2 cellular contexts compared by ENCODE assay signal in genomic region chr21:16468191-16468590, GRCh38.
TF ChIP-seq lines count a peak whose summit lies in the region.

No MANE protein-coding gene starts in this region.

TF ChIP-seq in IMR-90, 13 proteins besides CTCF, POLR2A, EP300 and RAD21 (continued from another document):
- TF ChIP-seq RCOR1 (IDR thresholded peaks at IDR 0.05; ENCODE audit: insufficient replicate concordance, low read length), result no peak
- no peak for TF ChIP-seq CHD1 (IDR thresholded peaks at IDR 0.05; ENCODE audit: low read depth, low read length)
- no peak for TF ChIP-seq USF2 (IDR thresholded peaks at IDR 0.05; ENCODE audit: low read depth, low read length)
- no peak for TF ChIP-seq CEBPB (IDR thresholded peaks at IDR 0.05; ENCODE audit: low read depth, low read length)
- TF ChIP-seq, protein P1, sequence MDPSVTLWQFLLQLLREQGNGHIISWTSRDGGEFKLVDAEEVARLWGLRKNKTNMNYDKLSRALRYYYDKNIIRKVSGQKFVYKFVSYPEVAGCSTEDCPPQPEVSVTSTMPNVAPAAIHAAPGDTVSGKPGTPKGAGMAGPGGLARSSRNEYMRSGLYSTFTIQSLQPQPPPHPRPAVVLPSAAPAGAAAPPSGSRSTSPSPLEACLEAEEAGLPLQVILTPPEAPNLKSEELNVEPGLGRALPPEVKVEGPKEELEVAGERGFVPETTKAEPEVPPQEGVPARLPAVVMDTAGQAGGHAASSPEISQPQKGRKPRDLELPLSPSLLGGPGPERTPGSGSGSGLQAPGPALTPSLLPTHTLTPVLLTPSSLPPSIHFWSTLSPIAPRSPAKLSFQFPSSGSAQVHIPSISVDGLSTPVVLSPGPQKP (IDR thresholded peaks at IDR 0.05; ENCODE audit: borderline replicate concordance, low read depth, low read length), result no peak
- TF ChIP-seq FOS (IDR thresholded peaks at IDR 0.05; ENCODE audit: low read depth, low read length), result no peak
- no peak for TF ChIP-seq MAFK (IDR thresholded peaks at IDR 0.05; ENCODE audit: low read depth, low read length)
- no peak for TF ChIP-seq MXI1 (IDR thresholded peaks at IDR 0.05; ENCODE audit: borderline replicate concordance, low read depth, low read length)
- no peak for TF ChIP-seq BHLHE40 (IDR thresholded peaks at IDR 0.05; ENCODE audit: low read depth, low read length)

TF ChIP-seq in endothelial cell of umbilical vein, 7 proteins besides CTCF, POLR2A, EP300 and RAD21 (continued from another document):
- TF ChIP-seq, protein P2, sequence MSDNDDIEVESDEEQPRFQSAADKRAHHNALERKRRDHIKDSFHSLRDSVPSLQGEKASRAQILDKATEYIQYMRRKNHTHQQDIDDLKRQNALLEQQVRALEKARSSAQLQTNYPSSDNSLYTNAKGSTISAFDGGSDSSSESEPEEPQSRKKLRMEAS (IDR thresholded peaks at IDR 0.05; ENCODE audit: insufficient read depth, insufficient read length), result no peak
- no peak for TF ChIP-seq MYC (IDR thresholded peaks at IDR 0.05; ENCODE audit: low read depth, low read length)
- no peak for TF ChIP-seq EZH2 (IDR thresholded peaks at IDR 0.05; ENCODE audit: borderline replicate concordance, low read depth, low read length, severe bottlenecking)
